ENCODE assay signal across 26 cellular contexts in the genomic region with DNA sequence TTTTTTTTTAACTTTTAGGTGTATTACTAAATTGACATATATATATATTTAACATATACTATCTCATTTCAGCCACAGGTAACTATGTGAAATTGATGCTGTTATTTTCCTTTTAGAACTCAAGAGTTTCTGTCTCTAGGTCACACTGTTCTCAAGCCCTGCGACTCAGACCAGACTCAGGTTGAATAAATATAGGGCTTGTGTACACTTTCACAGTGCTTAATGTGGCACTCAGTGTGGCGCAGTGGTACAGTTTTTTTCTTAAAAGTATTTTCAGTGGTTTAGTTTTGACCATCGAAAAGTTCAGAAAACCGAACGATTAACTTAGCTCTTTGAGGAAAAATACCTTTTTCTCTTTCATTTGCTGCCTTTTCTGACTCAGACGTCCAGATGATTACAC. TPM values are rescaled to one million over a fixed set of nuclear protein-coding genes. Genes with fewer than 3 reads are reported as not detected.
DNase-seq lines count a peak whose midpoint lies in the region; ATAC-seq, FAIRE-seq and TF ChIP-seq lines count a peak whose summit lies in the region.
"Had no signal": no experiment of that assay in that cellular context is flagged by ENCODE, and none has a peak within 500 bp of the region (broad histone marks: within the 10 kb centered on the region; RNA-seq: fewer than 3 reads in every experiment).

No MANE protein-coding gene starts in this region.

- no peak for TF ChIP-seq POLR2A in GM12892 (IDR thresholded peaks at IDR 0.05; ENCODE audit: low read depth, low read length)

- ATAC-seq in GM18867 (IDR thresholded peaks at IDR 0.05; ENCODE audit: unreplicated experiment), result peak; percentile 89
- ATAC-seq in GM21367 (IDR thresholded peaks at IDR 0.05; ENCODE audit: unreplicated experiment), result peak; percentile 51
- peak; percentile 77 for ATAC-seq in HG02870 (IDR thresholded peaks at IDR 0.05; ENCODE audit: unreplicated experiment)
- peak; percentile 93 for ATAC-seq in HG03354 (IDR thresholded peaks at IDR 0.05; ENCODE audit: poor library complexity, severe bottlenecking, unreplicated experiment)
- ATAC-seq in omental fat pad (ENCODE audit: low FRiP score), result no peak
- ATAC-seq: A549; natural killer cell treated with Interleukin-12 subunit alpha and Interleukin-12 subunit beta and Interleukin-15 and Interleukin-18, amount 100 ng/mL, for 72 hours; Panc1 had no signal

- no peak for FAIRE-seq in GM12892 (lab: Jason Lieb, UNC)
- FAIRE-seq: A549, endometrium had no signal

- TF ChIP-seq CTCF in omental fat pad (IDR thresholded peaks at IDR 0.05), result no peak

- DNase-seq in omental fat pad (ENCODE audit: low spot score), result no peak
- DNase-seq in activated T-cell treated with anti-CD3 and anti-CD28 coated beads, Interleukin-2, amount 50 U/mL, for 48 hours, result no peak
- no peak for DNase-seq in NOMO-1 treated with DMSO at 0.1 percent for 48 hours (lab: John Stamatoyannopoulos, UW; ENCODE audit: unreplicated experiment)
- no peak for DNase-seq in GM12892 (ENCODE audit: insufficient read length)
- DNase-seq: activated CD4-positive, alpha-beta T cell treated with anti-CD3 and anti-CD28 coated beads for 4 hours; activated naive CD4-positive, alpha-beta T cell; activated T-cell treated with anti-CD3 and anti-CD28 coated beads, Interleukin-2, amount 50 U/mL, for 24 hours; esophagus squamous epithelium; foreskin melanocyte; IMR-90; NCI-H1048; NCI-H187; NCI-H2171; NCI-H524; SIG-M5; SW 1271; T-helper 9 cell; transverse colon had no signal

RNA-seq across cellular contexts. Expression of gene PACRGL, which starts 24.7 kb away (rescaled TPM):
- 10 to 100 TPM; 20.3 to 26.3 (median 21.8) TPM for total RNA-seq in omental fat pad
- polyA plus RNA-seq in GM12892 (2012; ENCODE audit: missing spikeins), result 9.9 TPM
